ENCODE assay signal across 8 cellular contexts in genomic region chr16:84819644-84820304, GRCh38. TPM values are rescaled to one million over a fixed set of nuclear protein-coding genes. Genes with fewer than 3 reads are reported as not detected.
DNase-seq lines count a peak whose midpoint lies in the region; ATAC-seq and TF ChIP-seq lines count a peak whose summit lies in the region.

CRISPLD2 (plus strand) TSS chr16:84819985; CDS start chr16:84838496, 18,511 bp downstream.

- POLR2A ChIA-PET in BJ (lab: Charles Lee) = interaction anchor here (0.5 to 1.6 kb wide), 8 partner anchors 9 to 259 kb away, joined by 3 to 7 read pairs (median 4); no protein-coding TSS in a partner anchor
- POLR2A ChIA-PET in activated CD8-positive, alpha-beta T cell treated with anti-CD3 and anti-CD28 coated beads for 36 hours (lab: Charles Lee) = no interaction called here

- peak within 1 kb of the TSS; percentile 50 for H3K4me3 Mint-ChIP-seq in activated CD8-positive, alpha-beta T cell treated with anti-CD3 and anti-CD28 coated beads for 36 hours

- H3K27ac ChIP-seq in dorsolateral prefrontal cortex (peak within 1 kb of the TSS in 5 of 59 donors; percentile 3 to 70 (median 38)), liver (ENCODE audit: low read depth in 1 of 2, low read length in 2 of 2) (peak within 1 kb of the TSS; percentile 65 to 78)

- WGBS in liver = 7% methylated on average over 53 of the region's 53 CpGs

- TF ChIP-seq RAD21 in liver (IDR thresholded peaks at IDR 0.05) = no peak

- intact Hi-C loops in activated CD8-positive, alpha-beta T cell treated with anti-CD3 and anti-CD28 coated beads for 36 hours (cut with micrococcal nuclease) = no loop called here
- intact Hi-C loops in dorsolateral prefrontal cortex (cut with DNase I) = loop anchor here in 1 of 2 donors (5.0 kb wide), 1 partner anchor 133 kb away; no protein-coding TSS in a partner anchor

- H3K4me3 ChIP-seq in BJ (ENCODE audit: low read depth, low read length) = peak within 1 kb of the TSS; percentile 79
- H3K4me3 ChIP-seq in dorsolateral prefrontal cortex = peak within 1 kb of the TSS; percentile 34 to 71 (median 59)
- peak within 1 kb of the TSS; percentile 37 to 63 (median 49) for H3K4me3 ChIP-seq in liver (ENCODE audit: low read depth in 1 of 3, low read length in 3 of 3)

- ATAC-seq in HG02798 (IDR thresholded peaks at IDR 0.05; ENCODE audit: poor library complexity, unreplicated experiment) = peak; percentile 66
- ATAC-seq in activated CD8-positive, alpha-beta T cell treated with anti-CD3 and anti-CD28 coated beads for 36 hours = peak; percentile 99
- ATAC-seq in GM19395 (IDR thresholded peaks at IDR 0.05; ENCODE audit: unreplicated experiment) = no peak

- H3K9me3 ChIP-seq in liver (ENCODE audit: control insufficient read depth in 4 of 4, low read length in 3 of 4) = no peaks in the 10 kb centered on the region

- H3K27me3 ChIP-seq in BJ (ENCODE audit: control insufficient read depth, insufficient read depth, low read length) = no peaks in the 10 kb centered on the region
- H3K27me3 ChIP-seq in dorsolateral prefrontal cortex = no peaks in the 10 kb centered on the region
- peaks cover 0 to 6% (median 2%) of the 10 kb centered on the region in 4 donors for H3K27me3 ChIP-seq in liver (ENCODE audit: control insufficient read depth in 4 of 4, insufficient read depth in 4 of 4, low read length in 3 of 4)

- peaks cover 34% of the 10 kb centered on the region for H3K27me3 Mint-ChIP-seq in activated CD8-positive, alpha-beta T cell treated with anti-CD3 and anti-CD28 coated beads for 36 hours

- H3K9ac ChIP-seq in liver (ENCODE audit: low read depth in 1 of 2, low read length in 2 of 2) = peak within 1 kb of the TSS in 1 of 2 donors; percentile 37

- peaks cover 9% of the 10 kb centered on the region for H3K4me1 Mint-ChIP-seq in activated CD8-positive, alpha-beta T cell treated with anti-CD3 and anti-CD28 coated beads for 36 hours (ENCODE audit: low read depth)

- CTCF ChIA-PET in BJ (lab: Yijun Ruan, JAX) = interaction anchor here (0.6 to 1.4 kb wide), 7 partner anchors 9 to 132 kb away, joined by 3 to 4 read pairs (median 3); no protein-coding TSS in a partner anchor
- CTCF ChIA-PET in activated CD8-positive, alpha-beta T cell treated with anti-CD3 and anti-CD28 coated beads for 36 hours (lab: Charles Lee) = interaction anchor here (1.3 to 2.4 kb wide), 4 partner anchors 65 to 314 kb away, joined by 4 to 11 read pairs (median 6); no protein-coding TSS in a partner anchor

- no peak for DNase-seq in BJ (ENCODE audit: low read depth)
- DNase-seq in NCI-H526 treated with DMSO at 0.1 percent for 48 hours (lab: John Stamatoyannopoulos, UW) = peak; percentile 38
- DNase-seq in activated CD8-positive, alpha-beta T cell treated with anti-CD3 and anti-CD28 coated beads for 36 hours = peak; percentile 90
- peak; percentile 73 to 94 (median 92) for DNase-seq in dorsolateral prefrontal cortex
- peak; percentile 86 for DNase-seq in stimulated activated CD4-positive, alpha-beta T cell treated with anti-CD3 and anti-CD28 coated beads, Interleukin-1b, Interleukin-23, amount 100 ng/mL, for 48 hours

- H3K27ac Mint-ChIP-seq in activated CD8-positive, alpha-beta T cell treated with anti-CD3 and anti-CD28 coated beads for 36 hours = no peak within 1 kb of the TSS

- no peak for TF ChIP-seq CTCF in BJ (IDR thresholded peaks at IDR 0.05; ENCODE audit: insufficient read depth, low read depth, low read length)
- no peak for TF ChIP-seq CTCF in activated CD8-positive, alpha-beta T cell treated with anti-CD3 and anti-CD28 coated beads for 36 hours (IDR thresholded peaks at IDR 0.05)
- peak in 4 of 56 donors; percentile 6 to 29 (median 12) for TF ChIP-seq CTCF in dorsolateral prefrontal cortex (IDR thresholded peaks at IDR 0.05 in 54 of 56, conservative IDR thresholded peaks at IDR 0.05 in 2 of 56; ENCODE audit: low read depth in 1 of 56, partially characterized antibody in 56 of 56)
- TF ChIP-seq CTCF in liver (IDR thresholded peaks at IDR 0.05; ENCODE audit: low read depth, low read length, missing input control) = no peak

- 0 out of 2 replicates have a peak, but pooled peaks cover 1% of the 10 kb centered on the region for H3K36me3 ChIP-seq in BJ (ENCODE audit: control insufficient read depth, insufficient read depth, low read length)
- no peaks in the 10 kb centered on the region for H3K36me3 ChIP-seq in liver (ENCODE audit: control insufficient read depth in 4 of 4, insufficient read depth in 3 of 4, low read depth in 1 of 4, low read length in 3 of 4)

- no peaks in the 10 kb centered on the region for H3K36me3 Mint-ChIP-seq in activated CD8-positive, alpha-beta T cell treated with anti-CD3 and anti-CD28 coated beads for 36 hours (ENCODE audit: low read depth)

- H3K4me1 ChIP-seq in liver (ENCODE audit: control insufficient read depth in 4 of 4, insufficient read depth in 4 of 4, low read length in 3 of 4) = peaks cover 0 to 6% (median 4%) of the 10 kb centered on the region in 4 donors

- no peaks in the 10 kb centered on the region for H3K9me3 Mint-ChIP-seq in activated CD8-positive, alpha-beta T cell treated with anti-CD3 and anti-CD28 coated beads for 36 hours

TF ChIP-seq in liver, 16 proteins besides CTCF, POLR2A, EP300 and RAD21:
- TF ChIP-seq SP1 (IDR thresholded peaks at IDR 0.05) = peak; percentile 34
- TF ChIP-seq EGR1 (IDR thresholded peaks at IDR 0.05; ENCODE audit: low read depth in 2 of 2) = no peak
- TF ChIP-seq TAF1 (conservative IDR thresholded peaks at IDR 0.05) = peak; percentile 65
TF ChIP-seq in liver: peak in this region for 2.

RNA-seq across cellular contexts. Expression of gene CRISPLD2, which starts in this region (rescaled TPM):
- polyA plus RNA-seq in BJ (2011; rRNA removed) (109 and 183 TPM in 2 replicates), liver (1 to 10 TPM; 2.6 to 4.9 TPM)
- 126 and 129 TPM in 2 replicates for polyA minus RNA-seq in BJ (2011; rRNA and poly(A)+ RNA removed)
- under 1 TPM in 1 of 2 experiments, not detected in 1; 0.16 TPM for total RNA-seq in activated CD8-positive, alpha-beta T cell treated with anti-CD3 and anti-CD28 coated beads for 36 hours
- total RNA-seq in dorsolateral prefrontal cortex (10 to 100 TPM in 80 of 120 experiments, 1 to 10 TPM in 40; 3.4 to 43.2 (median 11.6) TPM), liver (10 to 100 TPM in 1 of 2 donors, 1 to 10 TPM in 1; 3.4 to 14.8 TPM)

Comparison
In these comparisons a context has a peak if more than half of its experiments do, and no peak if none do; other contexts are left out.
1. RNA of gene CRISPLD2 (polyA plus RNA-seq): 109 to 183 TPM in BJ; 2.6 to 4.9 TPM in liver; every median in the first group is over 10 times any median in the second.
2. Peak in DNase-seq and ATAC-seq in activated CD8-positive, alpha-beta T cell treated with anti-CD3 and anti-CD28 coated beads for 36 hours; RNA of the gene not detected or under 1 TPM.
3. Peak in every context shown above with its lines, with median percentiles within 50 percentile points of each other: H3K4me3 ChIP-seq.